ENCODE assay signal across 12 cellular contexts in the genomic region with DNA sequence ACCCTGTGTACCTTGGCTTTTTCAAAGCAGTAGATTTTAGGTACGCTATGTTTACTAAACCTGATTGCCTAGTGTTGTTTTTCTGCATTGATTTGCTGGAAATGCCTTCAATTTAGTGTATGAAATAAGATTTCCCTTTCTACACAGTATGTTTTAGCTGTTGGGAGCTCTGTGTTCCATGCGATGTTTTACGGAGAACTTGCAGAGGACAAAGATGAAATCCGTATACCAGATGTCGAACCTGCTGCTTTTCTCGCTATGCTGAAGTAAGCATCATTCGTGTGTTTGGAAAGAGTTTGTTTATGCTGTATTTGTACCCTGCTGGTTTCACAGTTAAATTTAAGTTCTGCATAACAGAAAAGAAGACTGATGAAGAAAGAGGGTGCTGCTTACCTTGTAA. TPM values are rescaled to one million over a fixed set of nuclear protein-coding genes. Genes with fewer than 3 reads are reported as not detected.
A peak's percentile ranks its signal among the peaks of the same experiment; 100 is the strongest.
DNase-seq lines count a peak whose midpoint lies in the region; ATAC-seq and TF ChIP-seq lines count a peak whose summit lies in the region.
"Had no signal": no experiment of that assay in that cellular context is flagged by ENCODE, and none has a peak within 500 bp of the region (broad histone marks: within the 10 kb centered on the region; RNA-seq: fewer than 3 reads in every experiment).

No MANE protein-coding gene starts in this region.

- H3K4me1 ChIP-seq in hepatocyte (ENCODE audit: insufficient read depth), result no peaks in the 10 kb centered on the region
- H3K4me1 ChIP-seq in gastrocnemius medialis, result peaks cover 18 to 37% of the 10 kb centered on the region in 2 donors
- H3K4me1 ChIP-seq in osteoblast (ENCODE audit: insufficient read depth, low read length), result peaks cover 2% of the 10 kb centered on the region

- peaks cover 11% of the 10 kb centered on the region for H4K20me1 ChIP-seq in hepatocyte (ENCODE audit: insufficient read depth, poor library complexity, severe bottlenecking)
- peaks cover 2% of the 10 kb centered on the region for H4K20me1 ChIP-seq in osteoblast (ENCODE audit: insufficient read depth, low read length)

- peak; percentile 63 for DNase-seq in G401 (ENCODE audit: low spot score)
- peak; percentile 73 for DNase-seq in NCI-H69 (lab: John Stamatoyannopoulos, UW)
- DNase-seq in hepatocyte (ENCODE audit: low spot score), result no peak
- DNase-seq in gastrocnemius medialis, result no peak
- DNase-seq in osteoblast (ENCODE audit: insufficient read length, low spot score, missing footprints), result no peak
- DNase-seq in stimulated activated CD4-positive, alpha-beta T cell treated with anti-CD3 and anti-CD28 coated beads, Interleukin-4, amount 100 ng/mL, for 1 hour, result no peak
- DNase-seq in NCI-H2227 (lab: John Stamatoyannopoulos, UW; ENCODE audit: unreplicated experiment), result no peak
- DNase-seq in glomerular visceral epithelial cell (ENCODE audit: extremely low spot score), result no peak
- DNase-seq: activated CD4-positive, alpha-beta T cell treated with anti-CD3 and anti-CD28 coated beads, Interleukin-2, amount 50 U/mL, for 48 hours; activated naive CD4-positive, alpha-beta T cell treated with anti-CD3 and anti-CD28 coated beads, Interleukin-2, amount 50 U/mL, for 16 hours; CD4-positive, alpha-beta T cell had no signal

- H3K4me3 ChIP-seq in hepatocyte, result peak overlapping the region; percentile 32
- H3K4me3 ChIP-seq in gastrocnemius medialis, result peak overlapping the region; percentile 38 to 47 (median 42)
- H3K4me3 ChIP-seq in osteoblast (ENCODE audit: insufficient read depth, low read length), result no peak overlapping the region
- H3K4me3 ChIP-seq: mucosa of descending colon had no signal

- no peak for ATAC-seq in gastrocnemius medialis

- peaks cover 87% of the 10 kb centered on the region for H3K79me2 ChIP-seq in hepatocyte
- peaks cover 48% of the 10 kb centered on the region for H3K79me2 ChIP-seq in osteoblast (ENCODE audit: insufficient read depth, low read length)

- no peak for TF ChIP-seq POLR2A in gastrocnemius medialis (IDR thresholded peaks at IDR 0.05)

- H2AFZ ChIP-seq in hepatocyte (no peak overlapping the region), osteoblast (ENCODE audit: low read length) (no peak overlapping the region)

- intact Hi-C loops in gastrocnemius medialis (cut with DNase I; ENCODE audit: low total_unique reads), result no loop called here

- 55% methylated on average over 7 of the region's 7 CpGs for WGBS in hepatocyte (ENCODE audit: low lambda C conversion rate, missing lambda C conversion rate)

- H3K9me2 ChIP-seq in hepatocyte (replicated peaks; ENCODE audit: insufficient read depth), result no peaks in the 10 kb centered on the region

- H3K9me3 ChIP-seq in hepatocyte (ENCODE audit: low read depth), result no peaks in the 10 kb centered on the region
- H3K9me3 ChIP-seq in gastrocnemius medialis, result no peaks in the 10 kb centered on the region
- H3K9me3 ChIP-seq in osteoblast (ENCODE audit: low read depth, low read length), result no peaks in the 10 kb centered on the region
- H3K9me3 ChIP-seq: mucosa of descending colon had no signal

- in situ Hi-C loops in G401 (cut with HindIII; ENCODE audit: low sequenced_read_pairs) (no loop called here), gastrocnemius medialis (cut with MboI; ENCODE audit: low sequenced_read_pairs in 4 of 4) (loop anchor here in 1 of 4 donors (25.0 kb wide), 1 partner anchor 1257 kb away; a partner anchor contains a TSS)

- H3K27ac ChIP-seq in hepatocyte (peak overlapping the region; percentile 75), gastrocnemius medialis (no peak overlapping the region), osteoblast (ENCODE audit: low read depth, low read length) (no peak overlapping the region)

- H3K27me3 ChIP-seq in hepatocyte (no peaks in the 10 kb centered on the region), gastrocnemius medialis (no peaks in the 10 kb centered on the region), osteoblast (ENCODE audit: insufficient read depth, low read length) (no peaks in the 10 kb centered on the region)

- TF ChIP-seq CTCF in hepatocyte (IDR thresholded peaks at IDR 0.05; ENCODE audit: poor library complexity), result no peak
- TF ChIP-seq CTCF in gastrocnemius medialis (IDR thresholded peaks at IDR 0.05 in 4 of 5, conservative IDR thresholded peaks at IDR 0.05 in 1 of 5), result no peak
- TF ChIP-seq CTCF in osteoblast (IDR thresholded peaks at IDR 0.05; ENCODE audit: extremely low read depth, low read depth, low read length), result no peak

- no peaks in the 10 kb centered on the region for H3K36me3 ChIP-seq in hepatocyte (replicated peaks; ENCODE audit: insufficient read depth, low read depth)
- peaks cover 0 to 14% of the 10 kb centered on the region in 2 donors for H3K36me3 ChIP-seq in gastrocnemius medialis
- H3K36me3 ChIP-seq in osteoblast (ENCODE audit: insufficient read depth, low read length), result peaks cover 14% of the 10 kb centered on the region

- H3K4me2 ChIP-seq in hepatocyte, result peak overlapping the region; percentile 69
- no peak overlapping the region for H3K4me2 ChIP-seq in osteoblast (ENCODE audit: insufficient read depth, low read length)

RNA-seq across cellular contexts. Expression of a gene that starts 1.9 kb away (rescaled TPM):
- 31.6 and 38.2 TPM in 2 replicates for total RNA-seq in G401 (2014; rRNA removed; shearing (Covaris generic))
- total RNA-seq in hepatocyte (68.3 and 79.0 TPM in 2 replicates), gastrocnemius medialis (10 to 100 TPM; 13.8 to 21.9 (median 14.8) TPM), osteoblast (17.4 and 18.9 TPM in 2 replicates)
- polyA plus RNA-seq in hepatocyte, result 20.1 and 22.3 TPM in 2 replicates

Comparison
In these comparisons a context has a peak if more than half of its experiments do, and no peak if none do; other contexts are left out.
1. DNase-seq: peak in G401 (single experiment) and NCI-H69 (single experiment); none in hepatocyte (single experiment), gastrocnemius medialis (0 of 2), osteoblast (single experiment), stimulated activated CD4-positive, alpha-beta T cell treated with anti-CD3 and anti-CD28 coated beads, Interleukin-4, amount 100 ng/mL, for 1 hour (single experiment), NCI-H2227 (single experiment) and glomerular visceral epithelial cell (single experiment).